In the genomic region with DNA sequence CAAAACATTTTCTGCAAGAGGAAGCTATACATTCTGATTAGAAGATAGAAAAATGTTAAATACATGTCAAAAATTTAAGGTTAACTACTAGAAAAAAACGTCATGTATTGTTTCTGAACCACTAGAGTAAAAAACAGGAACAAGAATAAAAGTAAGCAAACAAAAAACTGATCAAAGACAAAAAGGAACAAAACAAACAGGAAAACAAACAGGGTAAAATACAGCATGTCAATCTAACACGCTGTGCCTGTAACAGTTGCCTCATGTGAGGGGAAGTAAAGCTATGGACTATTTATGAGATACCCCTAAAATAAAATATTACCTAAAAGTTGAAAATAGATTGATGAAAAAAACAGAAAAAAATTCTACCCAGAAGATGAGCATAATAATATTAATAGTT, we compare ENCODE assay signal across 29 cellular contexts. TPM values are rescaled to one million over a fixed set of nuclear protein-coding genes. Genes with fewer than 3 reads are reported as not detected.
"Had no signal": no experiment of that assay in that cellular context is flagged by ENCODE, and none has a peak within 500 bp of the region (broad histone marks: within the 10 kb centered on the region; RNA-seq: fewer than 3 reads in every experiment).

No MANE protein-coding gene starts in this region.

- H3K36me3 ChIP-seq: neural progenitor cell, ovary, stomach, thoracic aorta, thyroid gland, tibial nerve, upper lobe of left lung, vagina had no signal

- H3K4me3 ChIP-seq: neural progenitor cell, ovary, psoas muscle, skin epidermis, stomach, thoracic aorta, thyroid gland, tibial nerve, upper lobe of left lung, vagina had no signal

- DNase-seq: natural killer cell; occipital lobe; ovary; posterior cingulate gyrus; psoas muscle; right cardiac atrium; stimulated activated CD4-positive, alpha-beta T cell treated with anti-CD3 and anti-CD28 coated beads, Interleukin-15, amount 100 ng/mL, for 24 hours; stimulated activated CD4-positive, alpha-beta T cell treated with anti-CD3 and anti-CD28 coated beads, Interleukin-2, amount 100 ng/mL, for 24 hours; stimulated activated CD4-positive, alpha-beta T cell treated with anti-CD3 and anti-CD28 coated beads, Interleukin-2, amount 100 ng/mL, for 48 hours; stimulated activated CD4-positive, alpha-beta T cell treated with anti-CD3 and anti-CD28 coated beads, Interleukin-4, amount 100 ng/mL, for 24 hours; stimulated activated naive B cell treated with anti-CD40 and anti-IgM and Interleukin-4, amounts not matched to agents 10 μg/mL and 1 μg/mL and 100 μg/mL, for 72 hours; stimulated activated naive CD4-positive, alpha-beta T cell treated with Interleukin-2 at 50 U/mL for 16 hours; stomach; thyroid gland; trophoblast cell; upper lobe of left lung had no signal

- H3K4me1 Mint-ChIP-seq: natural killer cell; nephron; stimulated activated effector memory CD8-positive, alpha-beta T cell treated with anti-CD3 and anti-CD28 coated beads, Interleukin-12 subunit alpha, Interleukin-12 subunit beta, amount 100 ng/mL, for 72 hours; stimulated activated naive B cell treated with anti-CD40 and anti-IgM and Interleukin-4, amounts not matched to agents 10 μg/mL and 1 μg/mL and 100 μg/mL, for 72 hours had no signal

- H3K9me3 Mint-ChIP-seq: nephron; stimulated activated naive CD8-positive, alpha-beta T cell treated with anti-CD3 and anti-CD28 coated beads, Interleukin-15, Interleukin-2, amounts not matched to agents 100 ng/mL and 50 ng/mL, for 24 hours had no signal

- H3K4me1 ChIP-seq: parathyroid adenoma, psoas muscle, stomach, thyroid gland, tibial nerve, upper lobe of left lung, vagina had no signal

- H2AFZ ChIP-seq: neural progenitor cell, parathyroid adenoma had no signal

- H3K9ac ChIP-seq: neural progenitor cell, parathyroid adenoma had no signal

- FAIRE-seq: urothelium cell line had no signal

- H3K79me2 ChIP-seq: parathyroid adenoma had no signal

- H3K27me3 ChIP-seq: neural progenitor cell, ovary, stomach, thyroid gland, tibial nerve, upper lobe of left lung, vagina had no signal

- H3K27me3 Mint-ChIP-seq: progenitor cell of endocrine pancreas; stimulated activated naive CD8-positive, alpha-beta T cell treated with anti-CD3 and anti-CD28 coated beads, Interleukin-15, Interleukin-2, amounts not matched to agents 100 ng/mL and 50 ng/mL, for 24 hours had no signal

- H3K27ac Mint-ChIP-seq: natural killer cell; nephron; neural progenitor cell; progenitor cell of endocrine pancreas; stimulated activated effector memory CD8-positive, alpha-beta T cell treated with anti-CD3 and anti-CD28 coated beads, Interleukin-12 subunit alpha, Interleukin-12 subunit beta, amount 100 ng/mL, for 72 hours; stimulated activated naive B cell treated with anti-CD40 and anti-IgM and Interleukin-4, amounts not matched to agents 10 μg/mL and 1 μg/mL and 100 μg/mL, for 72 hours; stimulated activated naive CD8-positive, alpha-beta T cell treated with anti-CD3 and anti-CD28 coated beads, Interleukin-15, Interleukin-2, amounts not matched to agents 100 ng/mL and 50 ng/mL, for 24 hours had no signal

- H3K36me3 Mint-ChIP-seq: natural killer cell; neural progenitor cell; stimulated activated effector memory CD8-positive, alpha-beta T cell treated with anti-CD3 and anti-CD28 coated beads, Interleukin-12 subunit alpha, Interleukin-12 subunit beta, amount 100 ng/mL, for 72 hours; stimulated activated naive B cell treated with anti-CD40 and anti-IgM and Interleukin-4, amounts not matched to agents 10 μg/mL and 1 μg/mL and 100 μg/mL, for 72 hours had no signal

- H3K4me3 Mint-ChIP-seq: natural killer cell; nephron; neural progenitor cell; stimulated activated effector memory CD8-positive, alpha-beta T cell treated with anti-CD3 and anti-CD28 coated beads, Interleukin-12 subunit alpha, Interleukin-12 subunit beta, amount 100 ng/mL, for 72 hours; stimulated activated naive B cell treated with anti-CD40 and anti-IgM and Interleukin-4, amounts not matched to agents 10 μg/mL and 1 μg/mL and 100 μg/mL, for 72 hours; stimulated activated naive CD8-positive, alpha-beta T cell treated with anti-CD3 and anti-CD28 coated beads, Interleukin-15, Interleukin-2, amounts not matched to agents 100 ng/mL and 50 ng/mL, for 24 hours had no signal

- ATAC-seq: natural killer cell; psoas muscle; right cardiac atrium; sciatic nerve; stimulated activated effector memory CD8-positive, alpha-beta T cell treated with anti-CD3 and anti-CD28 coated beads, Interleukin-12 subunit alpha, Interleukin-12 subunit beta, amount 100 ng/mL, for 72 hours; stimulated activated naive B cell treated with anti-CD40 and anti-IgM and Interleukin-4, amounts not matched to agents 10 μg/mL and 1 μg/mL and 100 μg/mL, for 72 hours had no signal

- H3K9me3 ChIP-seq: ovary, psoas muscle, stomach, thoracic aorta, thyroid gland, tibial nerve, upper lobe of left lung, vagina had no signal

- H3K27ac ChIP-seq: ovary, parathyroid adenoma, psoas muscle, skin epidermis, stomach, thoracic aorta, thyroid gland, tibial nerve, upper lobe of left lung, vagina had no signal

RNA-seq across cellular contexts. Expression of a gene that starts 43.9 kb away (rescaled TPM):
- polyA plus RNA-seq: neural cell had no signal
